ENCODE assay signal across 27 cellular contexts in genomic region chr9:80222466-80223169, GRCh38.
"Had no signal": no experiment of that assay in that cellular context is flagged by ENCODE, and none has a peak within 500 bp of the region (broad histone marks: within the 10 kb centered on the region; RNA-seq: fewer than 3 reads in every experiment).

No MANE protein-coding gene starts in this region.

- H3K4me3 ChIP-seq: ascending aorta had no signal

- H3K27me3 ChIP-seq: ascending aorta had no signal

- ATAC-seq: activated CD8-positive, alpha-beta memory T cell treated with anti-CD3 and anti-CD28 coated beads, Interleukin-2, amount 10 ng/mL, durations not matched to agents 7 days and 5 days; activated CD8-positive, alpha-beta T cell treated with anti-CD3 and anti-CD28 coated beads for 36 hours; activated naive CD8-positive, alpha-beta T cell treated with anti-CD3 and anti-CD28 coated beads, Interleukin-2, amount 50 U/mL, for 24 hours; T-cell had no signal

- H3K4me1 ChIP-seq: ascending aorta had no signal

- H3K36me3 ChIP-seq: ascending aorta had no signal

- DNase-seq: activated B cell treated with CpG ODN at 0.5 μM for 24 hours; activated CD4-positive, alpha-beta memory T cell treated with anti-CD3 and anti-CD28 coated beads for 36 hours; activated CD4-positive, alpha-beta T cell treated with anti-CD3 and anti-CD28 coated beads for 4 hours; activated CD4-positive, alpha-beta T cell treated with anti-CD3 and anti-CD28 coated beads, Interleukin-2, amount 10 ng/mL, durations not matched to agents 24 days and 14 days; activated CD4-positive, alpha-beta T cell treated with anti-CD3 and anti-CD28 coated beads, Interleukin-2, amount 50 U/mL, for 1 hour; activated CD4-positive, alpha-beta T cell treated with anti-CD3 and anti-CD28 coated beads, Interleukin-2, amount 50 U/mL, for 4 hours; activated CD4-positive, CD25-positive, alpha-beta regulatory T cell treated with anti-CD3 and anti-CD28 coated beads, Interleukin-2, amount 50 U/mL, for 72 hours; activated CD8-positive, alpha-beta memory T cell treated with anti-CD3 and anti-CD28 coated beads, Interleukin-2, amount 10 ng/mL, durations not matched to agents 7 days and 5 days; activated CD8-positive, alpha-beta memory T cell treated with anti-CD3 and anti-CD28 coated beads, Interleukin-2, amount 50 U/mL, for 48 hours; activated CD8-positive, alpha-beta T cell treated with anti-CD3 and anti-CD28 coated beads for 36 hours; activated effector memory CD4-positive, alpha-beta T cell treated with Interleukin-2 at 50 U/mL for 16 hours; activated gamma-delta T cell; activated naive CD4-positive, alpha-beta T cell treated with anti-CD3 and anti-CD28 coated beads, Interleukin-2, amount 10 ng/mL, durations not matched to agents 7 days and 5 days; activated naive CD4-positive, alpha-beta T cell treated with Interleukin-2 at 50 U/mL for 16 hours; activated naive CD8-positive, alpha-beta T cell treated with anti-CD3 and anti-CD28 coated beads, Interleukin-2, amount 10 ng/mL, durations not matched to agents 7 days and 5 days; activated naive CD8-positive, alpha-beta T cell treated with anti-CD3 and anti-CD28 coated beads, Interleukin-2, amount 50 U/mL, for 24 hours; activated T-cell treated with anti-CD3 and anti-CD28 coated beads, Interleukin-2, amount 50 U/mL, for 24 hours; activated T-cell treated with anti-CD3 and anti-CD28 coated beads, Interleukin-2, amount 50 U/mL, for 48 hours; amygdala; anterior cingulate cortex; central memory CD4-positive, alpha-beta T cell; T-cell; T-helper 2 cell; T-helper 9 cell had no signal

- FAIRE-seq: TTC549 had no signal

- H3K9me3 ChIP-seq: ascending aorta had no signal

- H3K27ac ChIP-seq: ascending aorta, VCaP had no signal
